8 cellular contexts compared by ENCODE assay signal in genomic region chr1:109040627-109041613, GRCh38. TPM values are rescaled to one million over a fixed set of nuclear protein-coding genes. Genes with fewer than 3 reads are reported as not detected.
DNase-seq lines count a peak whose midpoint lies in the region; ATAC-seq and TF ChIP-seq lines count a peak whose summit lies in the region.

No MANE protein-coding gene starts in this region.

- peak overlapping the region; percentile 93 for H3K4me3 Mint-ChIP-seq in activated naive CD8-positive, alpha-beta T cell treated with anti-CD3 and anti-CD28 coated beads, Interleukin-2, amount 10 ng/mL, durations not matched to agents 7 days and 5 days

- peaks cover 15% of the 10 kb centered on the region for H3K4me1 Mint-ChIP-seq in activated naive CD8-positive, alpha-beta T cell treated with anti-CD3 and anti-CD28 coated beads, Interleukin-2, amount 10 ng/mL, durations not matched to agents 7 days and 5 days

- DNase-seq in activated T-cell treated with anti-CD3 and anti-CD28 coated beads for 1 hour (ENCODE audit: low read depth), result peak; percentile 19
- no peak for DNase-seq in activated T-cell treated with anti-CD3 and anti-CD28 coated beads for 4 hours
- DNase-seq in NCI-H2171 (lab: John Stamatoyannopoulos, UW), result peak; percentile 50
- no peak for DNase-seq in activated naive CD8-positive, alpha-beta T cell treated with anti-CD3 and anti-CD28 coated beads, Interleukin-2, amount 10 ng/mL, durations not matched to agents 7 days and 5 days
- DNase-seq in heart right ventricle, result peak; percentile 10 to 42
- peak in 3 of 5 donors; percentile 18 to 50 (median 28) for DNase-seq in ovary
- no peak for DNase-seq in NCI-H526 treated with DMSO at 0.1 percent for 48 hours (lab: John Stamatoyannopoulos, UW)

- 2 to 3% methylated on average over 47 of the region's 47 CpGs for WGBS in heart right ventricle, 2 donors
- WGBS in ovary, 3 donors, result 2% methylated on average over 37 to 47 of the region's 47 CpGs

- H3K36me3 Mint-ChIP-seq in activated naive CD8-positive, alpha-beta T cell treated with anti-CD3 and anti-CD28 coated beads, Interleukin-2, amount 10 ng/mL, durations not matched to agents 7 days and 5 days, result no peaks in the 10 kb centered on the region

- ATAC-seq in HG02759 (IDR thresholded peaks at IDR 0.05; ENCODE audit: unreplicated experiment) (peak; percentile 32), heart right ventricle (peak; percentile 18 to 48 (median 34))
- ATAC-seq in activated naive CD8-positive, alpha-beta T cell treated with anti-CD3 and anti-CD28 coated beads, Interleukin-2, amount 10 ng/mL, durations not matched to agents 7 days and 5 days (ENCODE audit: low read depth), result peak; percentile 26

- no peaks in the 10 kb centered on the region for H3K27me3 Mint-ChIP-seq in activated naive CD8-positive, alpha-beta T cell treated with anti-CD3 and anti-CD28 coated beads, Interleukin-2, amount 10 ng/mL, durations not matched to agents 7 days and 5 days

- H3K4me3 ChIP-seq in heart right ventricle (peak overlapping the region; percentile 89 to 100 (median 96)), ovary (peak overlapping the region; percentile 93)

- H3K27me3 ChIP-seq in heart right ventricle (no peaks in the 10 kb centered on the region), ovary (no peaks in the 10 kb centered on the region)

- TF ChIP-seq POLR2A in ovary (IDR thresholded peaks at IDR 0.05), result no peak

- H3K4me1 ChIP-seq in heart right ventricle, result peaks cover 0 to 20% (median 13%) of the 10 kb centered on the region in 9 donors
- H3K4me1 ChIP-seq in ovary (ENCODE audit: insufficient read depth), result no peaks in the 10 kb centered on the region

- TF ChIP-seq CTCF in heart right ventricle (IDR thresholded peaks at IDR 0.05) (no peak), ovary (IDR thresholded peaks at IDR 0.05) (no peak)

- H3K27ac Mint-ChIP-seq in activated naive CD8-positive, alpha-beta T cell treated with anti-CD3 and anti-CD28 coated beads, Interleukin-2, amount 10 ng/mL, durations not matched to agents 7 days and 5 days, result peak overlapping the region; percentile 90

- no peaks in the 10 kb centered on the region for H3K9me3 Mint-ChIP-seq in activated naive CD8-positive, alpha-beta T cell treated with anti-CD3 and anti-CD28 coated beads, Interleukin-2, amount 10 ng/mL, durations not matched to agents 7 days and 5 days

- intact Hi-C loops in heart right ventricle (cut with DNase I) (loop anchor here in 6 of 10 donors (5.0 to 10.0 kb wide), 5 partner anchors 36 to 64 kb away; partner anchors contain the start of genes TMEM167B (in 3 of the 6) and TAF13 (in 1 of the 6)), ovary (cut with DNase I) (loop anchor here in 1 of 4 donors (5.0 kb wide), 2 partner anchors 36 to 56 kb away; partner anchors contain the start of gene TAF13)

- H3K36me3 ChIP-seq in heart right ventricle, result no peaks in the 10 kb centered on the region
- no peaks in the 10 kb centered on the region for H3K36me3 ChIP-seq in ovary

- H3K27ac ChIP-seq in heart right ventricle (peak overlapping the region; percentile 54 to 93 (median 89)), ovary (no peak overlapping the region)

- H3K9me3 ChIP-seq in heart right ventricle (no peaks in the 10 kb centered on the region), ovary (no peaks in the 10 kb centered on the region)

- TF ChIP-seq EP300 in ovary (IDR thresholded peaks at IDR 0.05), result no peak

- POLR2A ChIA-PET in activated naive CD8-positive, alpha-beta T cell treated with anti-CD3 and anti-CD28 coated beads, Interleukin-2, amount 10 ng/mL, durations not matched to agents 7 days and 5 days (lab: Charles Lee), result interaction anchor here (0.7 to 3.0 kb wide), 3 partner anchors 35 to 94 kb away, joined by 3 to 18 read pairs (median 10); partner anchors contain the start of gene TAF13

RNA-seq across cellular contexts. Expression of gene WDR47, which starts 1.0 kb away (rescaled TPM):
- 10 to 100 TPM; 12.4 to 14.7 TPM for total RNA-seq in activated naive CD8-positive, alpha-beta T cell treated with anti-CD3 and anti-CD28 coated beads, Interleukin-2, amount 10 ng/mL, durations not matched to agents 7 days and 5 days
- total RNA-seq in heart right ventricle, result 10 to 100 TPM; 10.7 to 20.6 (median 14.4) TPM
- 1 to 10 TPM; 3.5 to 4.6 TPM for polyA plus RNA-seq in heart right ventricle
- 10 to 100 TPM; 11.6 to 21.3 (median 13.7) TPM for total RNA-seq in ovary
- polyA plus RNA-seq in ovary, result 10 to 100 TPM in 1 of 2 donors, 1 to 10 TPM in 1; 7.3 to 11.5 TPM

RNA-seq across cellular contexts. Expression of gene TAF13, which starts 34.9 kb away (rescaled TPM):
- 10 to 100 TPM; 17.3 to 19.0 TPM for total RNA-seq in activated naive CD8-positive, alpha-beta T cell treated with anti-CD3 and anti-CD28 coated beads, Interleukin-2, amount 10 ng/mL, durations not matched to agents 7 days and 5 days
- total RNA-seq in heart right ventricle, result 10 to 100 TPM; 45.8 to 69.9 (median 59.0) TPM
- 10 to 100 TPM; 18.4 to 42.4 TPM for polyA plus RNA-seq in heart right ventricle
- 10 to 100 TPM in 6 of 7 donors, 1 to 10 TPM in 1; 6.6 to 23.4 (median 19.5) TPM for total RNA-seq in ovary
- polyA plus RNA-seq in ovary, result 10 to 100 TPM; 10.2 to 29.2 TPM

RNA-seq across cellular contexts. Expression of gene TMEM167B, which starts 49.6 kb away (rescaled TPM):
- total RNA-seq in activated naive CD8-positive, alpha-beta T cell treated with anti-CD3 and anti-CD28 coated beads, Interleukin-2, amount 10 ng/mL, durations not matched to agents 7 days and 5 days, result 10 to 100 TPM; 30.9 to 32.5 TPM
- 10 to 100 TPM; 27.5 to 52.9 (median 41.2) TPM for total RNA-seq in heart right ventricle
- polyA plus RNA-seq in heart right ventricle, result 10 to 100 TPM; 12.0 to 17.2 TPM
- 10 to 100 TPM; 18.2 to 55.6 (median 41.9) TPM for total RNA-seq in ovary
- 10 to 100 TPM; 24.4 to 58.0 TPM for polyA plus RNA-seq in ovary

Comparison
In these comparisons a context has a peak if more than half of its experiments do, and no peak if none do; other contexts are left out.
1. DNase-seq: peak in activated T-cell treated with anti-CD3 and anti-CD28 coated beads for 1 hour (single experiment), NCI-H2171 (single experiment), heart right ventricle (2 of 2) and ovary (3 of 5); none in activated T-cell treated with anti-CD3 and anti-CD28 coated beads for 4 hours (single experiment), activated naive CD8-positive, alpha-beta T cell treated with anti-CD3 and anti-CD28 coated beads, Interleukin-2, amount 10 ng/mL, durations not matched to agents 7 days and 5 days (single experiment) and NCI-H526 treated with DMSO at 0.1 percent for 48 hours (single experiment).
2. H3K27ac ChIP-seq: peak in heart right ventricle (10 of 10); none in ovary (0 of 2).
3. Peak in every context shown above with its lines, with median percentiles within 50 percentile points of each other: ATAC-seq.